ENCODE assay signal across 13 cellular contexts in the genomic region with DNA sequence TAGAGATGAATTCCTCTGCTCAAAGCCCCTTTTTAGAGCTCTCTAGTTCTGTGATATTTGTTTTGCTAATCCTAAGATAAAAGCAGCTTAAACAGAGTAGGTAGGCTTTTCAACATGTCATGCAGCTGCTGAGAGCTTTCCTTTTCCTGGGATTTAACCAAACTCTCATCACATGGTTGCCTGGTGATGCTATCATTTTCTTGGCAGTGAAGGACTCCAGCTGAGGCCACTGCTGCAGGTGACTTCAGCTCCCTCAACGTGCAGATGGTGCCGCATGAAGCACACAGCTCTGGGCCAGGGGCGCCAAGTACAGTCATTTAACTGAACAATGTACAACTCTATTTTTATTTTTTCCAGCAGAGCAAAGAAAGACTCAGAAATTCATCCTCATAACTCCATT. TPM values are rescaled to one million over a fixed set of nuclear protein-coding genes. Genes with fewer than 3 reads are reported as not detected.
DNase-seq lines count a peak whose midpoint lies in the region; ATAC-seq, FAIRE-seq and TF ChIP-seq lines count a peak whose summit lies in the region.
"Had no signal": no experiment of that assay in that cellular context is flagged by ENCODE, and none has a peak within 500 bp of the region (broad histone marks: within the 10 kb centered on the region; RNA-seq: fewer than 3 reads in every experiment).

No MANE protein-coding gene starts in this region.

- no peaks in the 10 kb centered on the region for H3K4me1 ChIP-seq in pancreas

- FAIRE-seq in pancreas (lab: Jason Lieb, UNC), result no peak
- FAIRE-seq: GM18507, HepG2 had no signal

- no peak for TF ChIP-seq CTCF in pancreas (IDR thresholded peaks at IDR 0.05)

- peaks cover 0 to 57% (median 33%) of the 10 kb centered on the region in 3 donors for H3K36me3 ChIP-seq in pancreas

- H3K27me3 ChIP-seq in pancreas, result no peaks in the 10 kb centered on the region

- H3K4me3 ChIP-seq in pancreas, result no peak overlapping the region

- peak; percentile 28 to 63 (median 48) for ATAC-seq in pancreas
- ATAC-seq: esophagus mucosa, HepG2 had no signal

- 50 to 54% methylated on average over 3 of the region's 3 CpGs for WGBS in pancreas, 2 donors

- intact Hi-C loops in pancreas (cut with DNase I), result no loop called here

- H3K27ac ChIP-seq in caudate nucleus (ENCODE audit: low read depth, low read length) (peak overlapping the region; percentile 88), pancreas (no peak overlapping the region)

- DNase-seq in DMS53 (lab: John Stamatoyannopoulos, UW) (peak; percentile 76), NCI-H1105 treated with DMSO at 0.1 percent for 48 hours (lab: John Stamatoyannopoulos, UW) (peak; percentile 59), caudate nucleus (lab: John Stamatoyannopoulos, UW) (no peak), pancreas (peak in 3 of 6 donors; percentile 12 to 51 (median 39)), GOT3 (lab: John Stamatoyannopoulos, UW) (no peak)
- no peak for DNase-seq in activated effector memory CD4-positive, alpha-beta T cell treated with anti-CD3 and anti-CD28 coated beads, Interleukin-2, amount 50 U/mL, for 16 hours
- no peak for DNase-seq in stimulated activated naive CD4-positive, alpha-beta T cell (lab: John Stamatoyannopoulos, UW)
- DNase-seq: DND-41, NCI-H748 treated with DMSO at 0.1 percent for 48 hours, trophoblast cell had no signal

- H3K9me3 ChIP-seq in pancreas, result no peaks in the 10 kb centered on the region

RNA-seq across cellular contexts. Expression of gene SECISBP2, which starts 42.2 kb away (rescaled TPM):
- 10 to 100 TPM; 23.4 to 31.0 (median 29.3) TPM for total RNA-seq in pancreas
- polyA plus RNA-seq in pancreas, result 10 to 100 TPM; 30.7 to 41.1 TPM

RNA-seq across cellular contexts. Expression of gene CKS2, which starts 49.5 kb away (rescaled TPM):
- total RNA-seq in pancreas, result 1 to 10 TPM in 4 of 6 donors, under 1 TPM in 2; 0.83 to 4.1 (median 2.2) TPM
- polyA plus RNA-seq in pancreas, result 1 to 10 TPM; 3.2 to 3.9 TPM

Comparison
In these comparisons a context has a peak if more than half of its experiments do, and no peak if none do; other contexts are left out.
1. DNase-seq: peak in DMS53 (single experiment) and NCI-H1105 treated with DMSO at 0.1 percent for 48 hours (single experiment); none in caudate nucleus (0 of 61), GOT3 (single experiment), activated effector memory CD4-positive, alpha-beta T cell treated with anti-CD3 and anti-CD28 coated beads, Interleukin-2, amount 50 U/mL, for 16 hours (single experiment) and stimulated activated naive CD4-positive, alpha-beta T cell (0 of 6).